In the genomic region with DNA sequence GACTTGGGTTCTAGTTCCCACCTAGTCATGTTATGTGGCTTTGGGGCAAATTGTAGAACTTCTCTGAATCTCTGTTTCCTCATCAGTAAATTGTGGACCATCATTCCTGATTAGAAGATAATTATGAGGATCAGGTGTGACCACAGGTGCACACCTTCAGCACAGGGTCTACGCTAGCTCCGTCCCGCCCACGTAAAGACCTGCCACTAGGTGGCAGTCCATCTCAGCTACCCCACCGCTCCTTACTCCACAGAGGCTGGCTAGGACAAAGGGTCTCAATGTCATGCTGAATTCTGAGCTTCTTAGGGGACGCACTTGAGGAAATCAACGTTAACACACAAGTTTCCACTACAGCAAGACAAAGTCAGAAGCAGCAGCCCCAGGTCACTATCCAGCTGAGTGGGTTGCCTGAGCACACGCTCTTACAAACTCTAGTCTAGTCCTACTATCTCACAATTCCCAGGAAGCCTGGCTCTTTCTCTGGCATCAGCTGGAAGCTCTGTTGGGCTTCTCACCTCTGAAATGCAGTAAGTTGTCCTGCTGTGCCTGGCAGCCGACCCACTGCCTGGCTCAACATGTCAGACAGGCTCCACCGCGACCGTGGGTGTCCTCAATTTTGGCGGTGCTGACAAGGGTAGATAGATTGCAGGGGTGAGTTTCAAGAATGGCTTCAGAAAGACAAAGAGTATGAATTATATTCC, we compare ENCODE assay signal across 8 cellular contexts. TPM values are rescaled to one million over a fixed set of nuclear protein-coding genes. Genes with fewer than 3 reads are reported as not detected.
DNase-seq lines count a peak whose midpoint lies in the region; ATAC-seq and TF ChIP-seq lines count a peak whose summit lies in the region.

No MANE protein-coding gene starts in this region.

- no peaks in the 10 kb centered on the region for H3K9me3 Mint-ChIP-seq in HFFc6
- H3K9me3 Mint-ChIP-seq in activated naive CD4-positive, alpha-beta T cell treated with anti-CD3 and anti-CD28 coated beads for 36 hours = no peaks in the 10 kb centered on the region

- H3K27ac Mint-ChIP-seq in HFFc6 = peak overlapping the region; percentile 58
- H3K27ac Mint-ChIP-seq in activated naive CD4-positive, alpha-beta T cell treated with anti-CD3 and anti-CD28 coated beads for 36 hours = no peak overlapping the region

- H3K4me3 Mint-ChIP-seq in HFFc6 = peak overlapping the region; percentile 86; the same call in 1 of the 2 replicates
- peak overlapping the region; percentile 71 for H3K4me3 Mint-ChIP-seq in activated naive CD4-positive, alpha-beta T cell treated with anti-CD3 and anti-CD28 coated beads for 36 hours

- H3K4me1 Mint-ChIP-seq in HFFc6 (ENCODE audit: low read depth) = peaks cover 39% of the 10 kb centered on the region
- H3K4me1 Mint-ChIP-seq in activated naive CD4-positive, alpha-beta T cell treated with anti-CD3 and anti-CD28 coated beads for 36 hours (ENCODE audit: low read depth) = peaks cover 59% of the 10 kb centered on the region

- DNase-seq in CD1c-positive myeloid dendritic cell (ENCODE audit: extremely low spot score) = peak; percentile 41
- no peak for DNase-seq in HFFc6
- DNase-seq in RPMI7951 (ENCODE audit: low read depth) = peak; percentile 44
- DNase-seq in activated naive CD4-positive, alpha-beta T cell treated with anti-CD3 and anti-CD28 coated beads for 36 hours = peak; percentile 76
- peak; percentile 56 for DNase-seq in left ventricle myocardium superior
- DNase-seq in stimulated activated CD4-positive, alpha-beta T cell treated with anti-CD3 and anti-CD28 coated beads, Interleukin-1b, Interleukin-23, amount 100 ng/mL, for 4 hours (ENCODE audit: low read depth in 2 of 2) = peak; percentile 53 to 58
- DNase-seq in MG63 = no peak

- ATAC-seq in left ventricle myocardium superior (no peak), GM18870 (IDR thresholded peaks at IDR 0.05; ENCODE audit: unreplicated experiment) (no peak)

- H3K36me3 Mint-ChIP-seq in HFFc6 (ENCODE audit: low read depth) = peaks cover 3% of the 10 kb centered on the region; the same call in 1 of the 2 replicates
- H3K36me3 Mint-ChIP-seq in activated naive CD4-positive, alpha-beta T cell treated with anti-CD3 and anti-CD28 coated beads for 36 hours (ENCODE audit: low read depth) = peaks cover 5% of the 10 kb centered on the region

- CTCF ChIA-PET in activated naive CD4-positive, alpha-beta T cell treated with anti-CD3 and anti-CD28 coated beads for 36 hours (lab: Charles Lee) = interaction anchor here (0.7 to 5.2 kb wide), 30 partner anchors 10 to 281 kb away, joined by 3 to 77 read pairs (median 6); partner anchors contain the start of gene LPIN3

- intact Hi-C loops in activated naive CD4-positive, alpha-beta T cell treated with anti-CD3 and anti-CD28 coated beads for 36 hours (cut with micrococcal nuclease) = loop anchor here (1.0 to 5.0 kb wide), 6 partner anchors 37 to 482 kb away; partner anchors contain the start of genes CHD6, LPIN3 and ZHX3
- intact Hi-C loops in left ventricle myocardium superior (cut with micrococcal nuclease) = loop anchor here (1.0 kb wide), 1 partner anchor 205 kb away; the partner anchor contains the start of gene LPIN3

- H3K4me3 ChIP-seq in MG63 = no peak overlapping the region

- no peaks in the 10 kb centered on the region for H3K27me3 ChIP-seq in MG63

- peaks cover 6% of the 10 kb centered on the region for H3K27me3 Mint-ChIP-seq in HFFc6 (ENCODE audit: insufficient read depth)
- H3K27me3 Mint-ChIP-seq in activated naive CD4-positive, alpha-beta T cell treated with anti-CD3 and anti-CD28 coated beads for 36 hours (ENCODE audit: low read depth) = no peaks in the 10 kb centered on the region

- H3K36me3 ChIP-seq in MG63 = peaks cover 10% of the 10 kb centered on the region; the same call in 1 of the 2 replicates

- TF ChIP-seq CTCF in HFFc6 (IDR thresholded peaks at IDR 0.05) = peak; percentile 89

- H3K9me3 ChIP-seq in MG63 = no peaks in the 10 kb centered on the region

RNA-seq across cellular contexts. Expression of gene PLCG1, which starts 2.0 kb away (rescaled TPM):
- total RNA-seq in HFFc6 (2021; fragmentation: NEBNext Ultra II Directional; extraction: Animal tissue kit (Norgen Biotek cat#: 25700)) = 10 to 100 TPM; 44.4 to 62.1 (median 50.1) TPM
- 32.4 and 38.1 TPM in 2 replicates for total RNA-seq in RPMI7951 (2014; rRNA removed; shearing (Covaris generic))
- total RNA-seq in activated naive CD4-positive, alpha-beta T cell treated with anti-CD3 and anti-CD28 coated beads for 36 hours = 100 to 1,000 TPM; 117 to 136 TPM
- 56.5 TPM for total RNA-seq in left ventricle myocardium superior
- total RNA-seq in MG63 (2014; rRNA removed; shearing (Covaris generic); ENCODE audit: low replicate concordance) = 35.8 and 99.5 TPM in 2 replicates

Comparison
In these comparisons a context has a peak if more than half of its experiments do, and no peak if none do; other contexts are left out.
1. DNase-seq: peak in CD1c-positive myeloid dendritic cell (single experiment), RPMI7951 (single experiment), activated naive CD4-positive, alpha-beta T cell treated with anti-CD3 and anti-CD28 coated beads for 36 hours (single experiment), left ventricle myocardium superior (single experiment) and stimulated activated CD4-positive, alpha-beta T cell treated with anti-CD3 and anti-CD28 coated beads, Interleukin-1b, Interleukin-23, amount 100 ng/mL, for 4 hours (2 of 2); none in HFFc6 (single experiment) and MG63 (single experiment).